ENCODE assay signal across 9 cellular contexts in the genomic region with DNA sequence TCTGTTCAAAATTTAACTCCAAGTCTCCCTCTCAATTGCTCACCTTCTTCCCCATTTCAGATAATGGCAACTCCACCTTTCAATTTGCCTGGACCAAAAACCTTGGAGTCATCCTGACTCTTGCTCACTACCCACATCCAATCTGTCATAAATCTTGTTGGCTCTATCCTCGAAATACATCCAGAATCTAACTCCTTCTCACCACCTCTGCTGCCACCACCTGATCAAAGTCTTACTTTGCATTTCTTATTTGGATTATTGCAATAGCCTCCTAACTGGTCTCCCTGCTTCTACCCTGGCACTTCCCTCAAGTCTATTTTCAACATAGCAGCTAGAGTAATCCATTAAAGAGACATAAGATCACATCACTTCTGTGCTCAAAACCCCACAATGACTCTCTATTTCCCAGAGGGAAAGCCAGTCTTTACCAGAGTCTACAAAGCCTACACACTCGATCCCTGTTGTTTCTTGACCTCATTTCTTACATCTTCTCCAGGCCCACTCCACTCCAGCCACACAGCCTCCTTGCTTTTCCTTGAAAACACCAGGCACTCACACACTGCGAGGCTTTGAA.
DNase-seq lines count a peak whose midpoint lies in the region; ATAC-seq, FAIRE-seq and TF ChIP-seq lines count a peak whose summit lies in the region.
"Had no signal": no experiment of that assay in that cellular context is flagged by ENCODE, and none has a peak within 500 bp of the region (broad histone marks: within the 10 kb centered on the region; RNA-seq: fewer than 3 reads in every experiment).

No MANE protein-coding gene starts in this region.

- DNase-seq in A673 (ENCODE audit: low spot score): peak; percentile 53
- DNase-seq in GM12891 (ENCODE audit: insufficient read length, low spot score): no peak
- DNase-seq in NCI-H82 (lab: John Stamatoyannopoulos, UW): peak; percentile 58
- DNase-seq in fibroblast of gingiva (ENCODE audit: low read depth): peak; percentile 16
- DNase-seq in HTR-8/SVneo (ENCODE audit: insufficient read length, low spot score): no peak
- no peak for DNase-seq in activated CD8-positive, alpha-beta T cell treated with anti-CD3 and anti-CD28 coated beads, Interleukin-2, amount 10 ng/mL, durations not matched to agents 7 days and 5 days

- H3K9me3 ChIP-seq in A673 (ENCODE audit: low read depth, low read length, poor library complexity, severe bottlenecking): no peaks in the 10 kb centered on the region

- H3K4me3 ChIP-seq in A673 (ENCODE audit: low read depth, low read length, poor library complexity, severe bottlenecking): no peak overlapping the region

- no peak for TF ChIP-seq POLR2A in GM12891 (IDR thresholded peaks at IDR 0.05; ENCODE audit: low read depth, low read length)

- intact Hi-C loops in A673 (cut with micrococcal nuclease; ENCODE audit: unreplicated experiment): loop anchor here (5.0 kb wide), 1 partner anchor 306 kb away; no protein-coding TSS in a partner anchor

- H3K27ac Mint-ChIP-seq in activated CD8-positive, alpha-beta T cell treated with anti-CD3 and anti-CD28 coated beads, Interleukin-2, amount 10 ng/mL, durations not matched to agents 7 days and 5 days: no peak overlapping the region
- H3K27ac Mint-ChIP-seq: T-helper 1 cell treated with Interleukin-12 subunit alpha and Interleukin-12 subunit beta and Interleukin-4 antibody, amounts not matched to agents 30 μg/mL and 1 μg/mL, for 36 hours had no signal

- no peak overlapping the region for H3K27ac ChIP-seq in A673 (ENCODE audit: low read depth, low read length, poor library complexity, severe bottlenecking)

- peak; percentile 41; the same call in 1 of the 2 replicates for TF ChIP-seq CTCF in A673 (conservative IDR thresholded peaks at IDR 0.05; ENCODE audit: low read depth, low read length)

- H3K27me3 Mint-ChIP-seq in activated CD8-positive, alpha-beta T cell treated with anti-CD3 and anti-CD28 coated beads, Interleukin-2, amount 10 ng/mL, durations not matched to agents 7 days and 5 days (ENCODE audit: low read depth): no peaks in the 10 kb centered on the region

- no peaks in the 10 kb centered on the region for H3K27me3 ChIP-seq in A673 (replicated peaks; ENCODE audit: insufficient read depth, low read depth, low read length, poor library complexity)

- POLR2A ChIA-PET in A673 (lab: Charles Lee; ENCODE audit: low non-redundant PET): no interaction called here
- POLR2A ChIA-PET in activated CD8-positive, alpha-beta T cell treated with anti-CD3 and anti-CD28 coated beads, Interleukin-2, amount 10 ng/mL, durations not matched to agents 7 days and 5 days (lab: Charles Lee): no interaction called here

- CTCF ChIA-PET in A673 (lab: Charles Lee): no interaction called here
- CTCF ChIA-PET in activated CD8-positive, alpha-beta T cell treated with anti-CD3 and anti-CD28 coated beads, Interleukin-2, amount 10 ng/mL, durations not matched to agents 7 days and 5 days (lab: Charles Lee): interaction anchor here (2.0 to 2.6 kb wide), 2 partner anchors 219 to 307 kb away, joined by 5 to 10 read pairs; no protein-coding TSS in a partner anchor

- ATAC-seq in GM18502 (IDR thresholded peaks at IDR 0.05; ENCODE audit: poor library complexity, unreplicated experiment): no peak
- ATAC-seq in HG03457 (IDR thresholded peaks at IDR 0.05; ENCODE audit: unreplicated experiment): no peak
- no peak for ATAC-seq in activated CD8-positive, alpha-beta T cell treated with anti-CD3 and anti-CD28 coated beads, Interleukin-2, amount 10 ng/mL, durations not matched to agents 7 days and 5 days

- peaks cover 21% of the 10 kb centered on the region for H3K4me1 ChIP-seq in A673 (ENCODE audit: insufficient read depth, low read length, poor library complexity, severe bottlenecking)

- FAIRE-seq in GM12891 (lab: Jason Lieb, UNC): peak; percentile 51
- no peak for FAIRE-seq in HTR-8/SVneo (lab: Jason Lieb, UNC)

- no peaks in the 10 kb centered on the region for H3K9me3 Mint-ChIP-seq in activated CD8-positive, alpha-beta T cell treated with anti-CD3 and anti-CD28 coated beads, Interleukin-2, amount 10 ng/mL, durations not matched to agents 7 days and 5 days (ENCODE audit: insufficient read depth)
- H3K9me3 Mint-ChIP-seq: T-helper 1 cell treated with Interleukin-12 subunit alpha and Interleukin-12 subunit beta and Interleukin-4 antibody, amounts not matched to agents 30 μg/mL and 1 μg/mL, for 36 hours had no signal

- no peaks in the 10 kb centered on the region for H3K4me1 Mint-ChIP-seq in activated CD8-positive, alpha-beta T cell treated with anti-CD3 and anti-CD28 coated beads, Interleukin-2, amount 10 ng/mL, durations not matched to agents 7 days and 5 days (ENCODE audit: low read depth)

- no TSS peak for BruUV-seq in A673 (replicated peaks; lab: Mats Ljungman, UMichigan)

- no peak overlapping the region for H3K4me3 Mint-ChIP-seq in activated CD8-positive, alpha-beta T cell treated with anti-CD3 and anti-CD28 coated beads, Interleukin-2, amount 10 ng/mL, durations not matched to agents 7 days and 5 days
- H3K4me3 Mint-ChIP-seq: T-helper 1 cell treated with Interleukin-12 subunit alpha and Interleukin-12 subunit beta and Interleukin-4 antibody, amounts not matched to agents 30 μg/mL and 1 μg/mL, for 36 hours had no signal

- no peaks in the 10 kb centered on the region for H3K36me3 ChIP-seq in A673 (ENCODE audit: insufficient read depth, low read length, poor library complexity, severe bottlenecking)

- H3K36me3 Mint-ChIP-seq in activated CD8-positive, alpha-beta T cell treated with anti-CD3 and anti-CD28 coated beads, Interleukin-2, amount 10 ng/mL, durations not matched to agents 7 days and 5 days (ENCODE audit: low read depth): no peaks in the 10 kb centered on the region

TF ChIP-seq in GM12891, 5 proteins besides CTCF, POLR2A, EP300 and RAD21:
- TF ChIP-seq TAF1 (IDR thresholded peaks at IDR 0.05; ENCODE audit: low read depth, low read length) (no peak), PAX5 (IDR thresholded peaks at IDR 0.05; ENCODE audit: insufficient read depth, low read length, severe bottlenecking) (no peak), POLR2AphosphoS5 (IDR thresholded peaks at IDR 0.05; ENCODE audit: low read depth, low read length) (no peak), SPI1 (IDR thresholded peaks at IDR 0.05; ENCODE audit: low read depth, low read length) (no peak), POU2F2 (IDR thresholded peaks at IDR 0.05; ENCODE audit: low read depth, low read length) (no peak)

Comparison
In these comparisons a context has a peak if more than half of its experiments do, and no peak if none do; other contexts are left out.
1. DNase-seq: peak in A673 (single experiment), NCI-H82 (single experiment) and fibroblast of gingiva (single experiment); none in GM12891 (single experiment), HTR-8/SVneo (single experiment) and activated CD8-positive, alpha-beta T cell treated with anti-CD3 and anti-CD28 coated beads, Interleukin-2, amount 10 ng/mL, durations not matched to agents 7 days and 5 days (single experiment).